In the genomic region with DNA sequence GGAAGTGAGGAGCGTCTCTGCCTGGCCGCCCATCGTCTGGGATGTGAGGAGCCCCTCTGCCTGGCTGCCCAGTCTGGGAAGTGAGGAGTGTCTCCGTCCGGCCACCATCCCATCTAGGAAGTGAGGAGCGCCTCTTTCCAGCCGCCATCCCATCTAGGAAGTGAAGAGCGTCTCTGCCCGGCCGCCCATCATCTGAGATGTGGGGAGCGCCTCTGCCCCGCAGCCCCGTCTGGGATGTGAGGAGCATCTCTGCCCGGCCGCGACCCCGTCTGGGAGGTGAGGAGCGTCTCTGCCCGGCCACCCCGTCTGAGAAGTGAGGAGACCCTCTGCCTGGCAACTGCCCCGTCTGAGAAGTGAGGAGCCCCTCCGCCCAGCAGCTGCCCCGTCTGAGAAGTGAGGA, we compare ENCODE assay signal across 1 cellular context. TPM values are rescaled to one million over a fixed set of nuclear protein-coding genes. Genes with fewer than 3 reads are reported as not detected.
"Had no signal": no experiment of that assay in that cellular context is flagged by ENCODE, and none has a peak within 500 bp of the region (broad histone marks: within the 10 kb centered on the region; RNA-seq: fewer than 3 reads in every experiment).

No MANE protein-coding gene starts in this region.

RNA-seq across cellular contexts. Expression of a gene that starts 39.0 kb away (rescaled TPM):
- total RNA-seq: myocyte had no signal
